ENCODE assay signal across 21 cellular contexts in the genomic region with DNA sequence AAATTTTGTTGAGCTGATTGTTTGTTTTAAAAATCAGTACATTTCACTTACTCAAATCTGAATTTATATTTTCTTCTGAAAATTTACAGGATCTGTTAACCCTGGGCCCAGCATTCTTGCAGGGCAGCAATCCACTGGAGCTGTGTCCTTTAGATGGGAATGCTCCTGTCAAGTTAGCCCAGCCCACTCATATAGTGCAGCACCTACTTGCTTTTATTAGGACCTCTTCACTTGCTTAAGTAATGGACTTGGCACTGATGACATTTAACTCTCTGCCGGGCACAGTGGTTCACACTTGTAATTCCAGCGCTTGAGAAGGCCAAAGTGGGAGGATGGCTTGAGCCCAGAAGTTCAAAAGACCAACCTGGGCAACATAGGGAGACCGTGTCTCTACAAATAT.
"Had no signal": no experiment of that assay in that cellular context is flagged by ENCODE, and none has a peak within 500 bp of the region (broad histone marks: within the 10 kb centered on the region; RNA-seq: fewer than 3 reads in every experiment).

No MANE protein-coding gene starts in this region.

- H3K27ac ChIP-seq: SJSA1, SK-N-MC had no signal

- H3K4me3 ChIP-seq: SJSA1, SK-N-MC had no signal

- H3K9me3 ChIP-seq: SJSA1 had no signal

- H3K27me3 ChIP-seq: SJSA1 had no signal

- H3K4me1 ChIP-seq: SJSA1 had no signal

- DNase-seq: IMR-90, Karpas-422, KG1, MM.1S, NCI-H1092 treated with DMSO at 0.1 percent for 48 hours, NCI-H1436, NCI-H187, NCI-H2029, NCI-H2081 treated with DMSO at 0.1 percent for 48 hours, NCI-H2171, NCI-H226, NCI-H446, NCI-H510A, NCI-H524 treated with DMSO at 0.1 percent for 48 hours, NCI-H69, NCI-H774, RPMI8226, SHP77 treated with DMSO at 0.1 percent for 48 hours had no signal

- H3K36me3 ChIP-seq: SJSA1 had no signal

- ATAC-seq: HepG2 had no signal
